Comparison of ENCODE assay signal across 1 cellular context in the genomic region with DNA sequence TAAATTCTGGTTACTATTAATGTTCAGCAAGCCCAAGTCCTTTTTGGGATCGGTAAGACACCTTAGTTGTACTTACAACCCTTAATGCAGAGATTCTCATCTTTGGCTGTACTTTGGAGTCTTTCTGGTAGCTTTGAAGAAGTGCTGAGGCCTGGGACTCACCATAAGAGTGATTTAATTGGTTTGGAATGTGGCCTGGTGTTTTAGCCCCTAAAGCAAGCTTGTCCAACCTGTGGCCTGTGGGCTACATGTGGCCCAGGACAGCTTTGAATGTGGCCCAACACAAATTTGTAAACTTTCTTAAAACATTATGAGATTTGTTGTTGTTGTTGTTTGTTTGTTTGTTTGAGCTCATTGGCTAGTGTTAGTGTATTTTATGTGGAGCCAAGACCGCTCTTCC.
TF ChIP-seq lines count a peak whose summit lies in the region.

No MANE protein-coding gene starts in this region.

TF ChIP-seq in HCT116, 20 proteins besides CTCF, POLR2A, EP300 and RAD21:
- TF ChIP-seq ATF3 (IDR thresholded peaks at IDR 0.05) (no peak), YY1 (IDR thresholded peaks at IDR 0.05; ENCODE audit: extremely low read depth, insufficient replicate concordance, low read depth, low read length) (no peak), EZH2phosphoT487 (IDR thresholded peaks at IDR 0.05; ENCODE audit: borderline replicate concordance) (no peak), CBX3 (IDR thresholded peaks at IDR 0.05; ENCODE audit: low read depth) (no peak), POLR2AphosphoS5 (IDR thresholded peaks at IDR 0.05; ENCODE audit: low read depth, low read length) (no peak)
- TF ChIP-seq, protein P1, sequence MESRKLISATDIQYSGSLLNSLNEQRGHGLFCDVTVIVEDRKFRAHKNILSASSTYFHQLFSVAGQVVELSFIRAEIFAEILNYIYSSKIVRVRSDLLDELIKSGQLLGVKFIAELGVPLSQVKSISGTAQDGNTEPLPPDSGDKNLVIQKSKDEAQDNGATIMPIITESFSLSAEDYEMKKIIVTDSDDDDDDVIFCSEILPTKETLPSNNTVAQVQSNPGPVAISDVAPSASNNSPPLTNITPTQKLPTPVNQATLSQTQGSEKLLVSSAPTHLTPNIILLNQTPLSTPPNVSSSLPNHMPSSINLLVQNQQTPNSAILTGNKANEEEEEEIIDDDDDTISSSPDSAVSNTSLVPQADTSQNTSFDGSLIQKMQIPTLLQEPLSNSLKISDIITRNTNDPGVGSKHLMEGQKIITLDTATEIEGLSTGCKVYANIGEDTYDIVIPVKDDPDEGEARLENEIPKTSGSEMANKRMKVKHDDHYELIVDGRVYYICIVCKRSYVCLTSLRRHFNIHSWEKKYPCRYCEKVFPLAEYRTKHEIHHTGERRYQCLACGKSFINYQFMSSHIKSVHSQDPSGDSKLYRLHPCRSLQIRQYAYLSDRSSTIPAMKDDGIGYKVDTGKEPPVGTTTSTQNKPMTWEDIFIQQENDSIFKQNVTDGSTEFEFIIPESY (IDR thresholded peaks at IDR 0.05; ENCODE audit: extremely low read depth, insufficient replicate concordance, low read length), result no peak
